8 cellular contexts compared by ENCODE assay signal in the genomic region with DNA sequence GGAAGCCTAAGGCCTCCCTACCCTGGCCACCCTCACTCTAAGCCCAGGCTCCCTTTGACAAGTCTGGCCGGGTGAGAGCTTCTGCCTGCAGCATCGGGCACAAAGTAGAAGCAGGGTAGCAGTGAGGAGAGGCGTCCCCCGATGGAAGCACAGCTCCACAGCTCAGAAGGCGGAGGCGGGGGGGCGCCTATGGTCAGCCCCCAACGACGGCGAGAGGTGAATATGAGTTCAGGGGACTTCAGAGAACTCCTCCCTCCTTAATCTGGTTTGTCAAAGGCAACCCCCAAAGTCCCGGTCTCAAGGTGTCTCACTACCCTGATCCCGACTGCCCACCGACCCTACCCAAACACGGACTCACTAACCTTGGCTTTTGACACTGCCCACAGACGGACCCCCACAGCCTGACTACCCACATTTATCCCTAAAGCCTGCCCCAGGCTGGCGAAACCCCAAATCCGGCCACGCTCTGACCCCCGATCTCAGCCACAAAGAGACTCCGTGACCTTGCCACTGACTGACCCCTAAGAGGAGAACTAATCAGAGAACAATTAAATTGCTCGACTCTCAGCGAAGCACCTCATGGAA. TPM values are rescaled to one million over a fixed set of nuclear protein-coding genes. Genes with fewer than 3 reads are reported as not detected.
DNase-seq lines count a peak whose midpoint lies in the region; ATAC-seq and TF ChIP-seq lines count a peak whose summit lies in the region.

No MANE protein-coding gene starts in this region.

- H3K9me3 Mint-ChIP-seq in glutamatergic neuron (ENCODE audit: unreplicated experiment): peaks cover 5% of the 10 kb centered on the region

- no peaks in the 10 kb centered on the region for H3K27me3 ChIP-seq in smooth muscle cell (ENCODE audit: low read depth)

- peak overlapping the region; percentile 88 for H3K27ac Mint-ChIP-seq in glutamatergic neuron (ENCODE audit: unreplicated experiment)

- H2AFZ ChIP-seq in smooth muscle cell (ENCODE audit: low read depth): peak overlapping the region; percentile 57

- H3K27me3 Mint-ChIP-seq in glutamatergic neuron (ENCODE audit: unreplicated experiment): peaks cover 17% of the 10 kb centered on the region

- peaks cover 24% of the 10 kb centered on the region for H3K4me1 ChIP-seq in HEK293 (ENCODE audit: control insufficient read depth, insufficient read depth, low read length)
- peaks cover 46% of the 10 kb centered on the region for H3K4me1 ChIP-seq in smooth muscle cell (ENCODE audit: low read depth)

- H3K79me2 ChIP-seq in smooth muscle cell (ENCODE audit: low read depth): peaks cover 20% of the 10 kb centered on the region

- H3K4me2 ChIP-seq in smooth muscle cell: peak overlapping the region; percentile 85

- peaks cover 32% of the 10 kb centered on the region for H4K20me1 ChIP-seq in smooth muscle cell (ENCODE audit: low read depth)

- no peak for ATAC-seq in HG03432 (IDR thresholded peaks at IDR 0.05; ENCODE audit: unreplicated experiment)
- no peak for ATAC-seq in HG02678 (IDR thresholded peaks at IDR 0.05; ENCODE audit: unreplicated experiment)

- H3F3A ChIP-seq in smooth muscle cell (ENCODE audit: low read depth): peaks cover 27% of the 10 kb centered on the region

- POLR2A ChIA-PET in HEK293 (lab: Yijun Ruan, JAX): interaction anchor here (0.5 to 7.0 kb wide), 10 partner anchors 8 to 186 kb away, joined by 3 to 60 read pairs (median 5); partner anchors contain the start of genes E2F2 and RPL11

- no peaks in the 10 kb centered on the region for H3K36me3 Mint-ChIP-seq in glutamatergic neuron (ENCODE audit: unreplicated experiment)

- H3K9me3 ChIP-seq in HEK293 (ENCODE audit: control insufficient read depth, insufficient read depth, low read depth, low read length) (no peaks in the 10 kb centered on the region), smooth muscle cell (replicated peaks; ENCODE audit: low read depth) (no peaks in the 10 kb centered on the region)

- no peak for DNase-seq in glutamatergic neuron
- DNase-seq in smooth muscle cell (lab: John Stamatoyannopoulos, UW; ENCODE audit: unreplicated experiment): no peak
- no peak for DNase-seq in stimulated activated CD4-positive, alpha-beta T cell treated with anti-CD3 and anti-CD28 coated beads, Interleukin-1b, Interleukin-23, amount 100 ng/mL, for 48 hours
- no peak for DNase-seq in OCI-M2 (lab: John Stamatoyannopoulos, UW; ENCODE audit: unreplicated experiment)

- peaks cover 40% of the 10 kb centered on the region for H3K4me1 Mint-ChIP-seq in glutamatergic neuron (ENCODE audit: low read depth, unreplicated experiment)

- H3K27ac ChIP-seq in HEK293 (ENCODE audit: extremely low read depth, low read depth, low read length) (peak overlapping the region; percentile 97), VCaP (peak overlapping the region; percentile 95), smooth muscle cell (ENCODE audit: low read depth) (peak overlapping the region; percentile 68)

- H3K36me3 ChIP-seq in HEK293 (ENCODE audit: control insufficient read depth in 2 of 2, insufficient read depth in 1 of 2, low read length in 2 of 2) (peaks cover 0 to 25% of the 10 kb centered on the region in 2 experiments; a peak in 1 of 3 replicates), smooth muscle cell (ENCODE audit: low read depth) (no peaks in the 10 kb centered on the region)

- peak overlapping the region; percentile 39 for H3K4me3 ChIP-seq in HEK293 (ENCODE audit: low read depth, low read length)
- peak overlapping the region; percentile 41 for H3K4me3 ChIP-seq in smooth muscle cell

- 39% methylated on average over 22 of the region's 22 CpGs for WGBS in smooth muscle cell (ENCODE audit: low lambda C conversion rate)

- peak overlapping the region; percentile 79 for H3K4me3 Mint-ChIP-seq in glutamatergic neuron (ENCODE audit: unreplicated experiment)

- H3K9ac ChIP-seq in smooth muscle cell (ENCODE audit: low read depth): peak overlapping the region; percentile 56

- no peak for TF ChIP-seq CTCF in HEK293 (tag by site-specific recombination; IDR thresholded peaks at IDR 0.05)
- TF ChIP-seq CTCF in VCaP (conservative IDR thresholded peaks at IDR 0.05): no peak
- no peak for TF ChIP-seq CTCF in glutamatergic neuron (IDR thresholded peaks at IDR 0.05; ENCODE audit: partially characterized antibody, unreplicated experiment)
- no peak for TF ChIP-seq CTCF in smooth muscle cell (IDR thresholded peaks at IDR 0.05; ENCODE audit: borderline replicate concordance, insufficient read depth, poor library complexity, severe bottlenecking)

- CTCF ChIA-PET in HEK293 (lab: Yijun Ruan, JAX): interaction anchor here (0.6 to 18.2 kb wide), 9 partner anchors 9 to 112 kb away, joined by 4 to 506 read pairs (median 5); no protein-coding TSS in a partner anchor

TF ChIP-seq in HEK293, 187 proteins besides CTCF, POLR2A, EP300 and RAD21 (continues in another document):
- TF ChIP-seq ZEB2 (tag by site-specific recombination; IDR thresholded peaks at IDR 0.05): 0 out of 2 replicates have a peak, but pooled peaks have one; percentile 23
- TF ChIP-seq, protein P1, sequence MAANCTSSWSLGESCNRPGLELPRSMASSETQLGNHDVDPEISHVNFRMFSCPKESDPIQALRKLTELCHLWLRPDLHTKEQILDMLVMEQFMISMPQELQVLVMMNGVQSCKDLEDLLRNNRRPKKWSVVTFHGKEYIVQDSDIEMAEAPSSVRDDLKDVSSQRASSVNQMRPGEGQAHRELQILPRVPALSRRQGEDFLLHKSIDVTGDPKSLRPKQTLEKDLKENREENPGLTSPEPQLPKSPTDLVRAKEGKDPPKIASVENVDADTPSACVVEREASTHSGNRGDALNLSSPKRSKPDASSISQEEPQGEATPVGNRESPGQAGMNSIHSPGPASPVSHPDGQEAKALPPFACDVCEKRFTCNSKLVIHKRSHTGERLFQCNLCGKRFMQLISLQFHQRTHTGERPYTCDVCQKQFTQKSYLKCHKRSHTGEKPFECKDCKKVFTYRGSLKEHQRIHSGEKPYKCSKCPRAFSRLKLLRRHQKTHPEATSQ (tag by site-specific recombination; IDR thresholded peaks at IDR 0.05): no peak
- no peak for TF ChIP-seq ZNF354C (tag by site-specific recombination; IDR thresholded peaks at IDR 0.05; ENCODE audit: borderline replicate concordance, low read depth)
- TF ChIP-seq MZF1 (tag by site-specific recombination; IDR thresholded peaks at IDR 0.05; ENCODE audit: borderline replicate concordance): no peak
- no peak for TF ChIP-seq ZBTB6 (tag by site-specific recombination; IDR thresholded peaks at IDR 0.05)
- no peak for TF ChIP-seq ZBTB44 (tag by site-specific recombination; IDR thresholded peaks at IDR 0.05)
- TF ChIP-seq ZNF610 (tag by site-specific recombination; IDR thresholded peaks at IDR 0.05; ENCODE audit: borderline replicate concordance): no peak
- TF ChIP-seq BCL11B (tag by site-specific recombination; IDR thresholded peaks at IDR 0.05; ENCODE audit: low read depth): 0 out of 2 replicates have a peak, but pooled peaks have one; percentile 18
- TF ChIP-seq ZNF600 (tag by site-specific recombination; IDR thresholded peaks at IDR 0.05): 0 out of 2 replicates have a peak, but pooled peaks have one; percentile 27
- no peak for TF ChIP-seq SP2 (tag by site-specific recombination; IDR thresholded peaks at IDR 0.05)
- no peak for TF ChIP-seq ZBTB1 (tag by site-specific recombination; IDR thresholded peaks at IDR 0.05)
- TF ChIP-seq, protein P2, sequence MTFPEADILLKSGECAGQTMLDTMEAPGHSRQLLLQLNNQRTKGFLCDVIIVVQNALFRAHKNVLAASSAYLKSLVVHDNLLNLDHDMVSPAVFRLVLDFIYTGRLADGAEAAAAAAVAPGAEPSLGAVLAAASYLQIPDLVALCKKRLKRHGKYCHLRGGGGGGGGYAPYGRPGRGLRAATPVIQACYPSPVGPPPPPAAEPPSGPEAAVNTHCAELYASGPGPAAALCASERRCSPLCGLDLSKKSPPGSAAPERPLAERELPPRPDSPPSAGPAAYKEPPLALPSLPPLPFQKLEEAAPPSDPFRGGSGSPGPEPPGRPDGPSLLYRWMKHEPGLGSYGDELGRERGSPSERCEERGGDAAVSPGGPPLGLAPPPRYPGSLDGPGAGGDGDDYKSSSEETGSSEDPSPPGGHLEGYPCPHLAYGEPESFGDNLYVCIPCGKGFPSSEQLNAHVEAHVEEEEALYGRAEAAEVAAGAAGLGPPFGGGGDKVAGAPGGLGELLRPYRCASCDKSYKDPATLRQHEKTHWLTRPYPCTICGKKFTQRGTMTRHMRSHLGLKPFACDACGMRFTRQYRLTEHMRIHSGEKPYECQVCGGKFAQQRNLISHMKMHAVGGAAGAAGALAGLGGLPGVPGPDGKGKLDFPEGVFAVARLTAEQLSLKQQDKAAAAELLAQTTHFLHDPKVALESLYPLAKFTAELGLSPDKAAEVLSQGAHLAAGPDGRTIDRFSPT (tag by site-specific recombination; IDR thresholded peaks at IDR 0.05): peak; percentile 37; the same call in 1 of the 2 replicates
- peak; percentile 21 for TF ChIP-seq ZNF335 (tag by site-specific recombination; conservative IDR thresholded peaks at IDR 0.05)

RNA-seq across cellular contexts. Expression of gene ID3, which starts 5.3 kb away (rescaled TPM):
- total RNA-seq in glutamatergic neuron (ENCODE audit: unreplicated experiment) (10.9 TPM), smooth muscle cell (629 and 752 TPM in 2 replicates)
- 929 and 1,018 TPM in 2 replicates for polyA plus RNA-seq in smooth muscle cell

RNA-seq across cellular contexts. Expression of gene E2F2, which starts 23.0 kb away (rescaled TPM):
- total RNA-seq in glutamatergic neuron (ENCODE audit: unreplicated experiment): 5.4 TPM
- total RNA-seq in smooth muscle cell: 0.63 and 1.2 TPM in 2 replicates
- polyA plus RNA-seq in smooth muscle cell: 1.4 and 2.1 TPM in 2 replicates

Comparison
In these comparisons a context has a peak if more than half of its experiments do, and no peak if none do; other contexts are left out.
1. RNA of gene ID3, which starts 5.3 kb away (total RNA-seq): 629 to 752 TPM in smooth muscle cell; 10.9 TPM in glutamatergic neuron (single experiment); every median in the first group is over 10 times any median in the second.
2. Peak in every context shown above with its lines, with median percentiles within 50 percentile points of each other: H3K27ac ChIP-seq.